Comparison of ENCODE assay signal across 8 cellular contexts in genomic region chr6:18387061-18387721, GRCh38. TPM values are rescaled to one million over a fixed set of nuclear protein-coding genes. Genes with fewer than 3 reads are reported as not detected.
DNase-seq lines count a peak whose midpoint lies in the region; ATAC-seq, FAIRE-seq and TF ChIP-seq lines count a peak whose summit lies in the region.

TSS of gene RNF144B (plus strand) at chr6:18387350. CDS start at chr6:18399535, 12,185 bp downstream.

- peak within 1 kb of the TSS; percentile 43 to 60 (median 50) for H3K4me3 ChIP-seq in pancreas
- H3K4me3 ChIP-seq in thyroid gland (replicated peaks in 1 of 3) = peak within 1 kb of the TSS; percentile 47 to 78 (median 53)

- no peaks in the 10 kb centered on the region for H3K27me3 Mint-ChIP-seq in activated naive CD8-positive, alpha-beta T cell treated with anti-CD3 and anti-CD28 coated beads for 36 hours

- H3K36me3 ChIP-seq in pancreas (no peaks in the 10 kb centered on the region), thyroid gland (no peaks in the 10 kb centered on the region)

- H3K4me1 ChIP-seq in pancreas = peaks cover 18 to 30% (median 26%) of the 10 kb centered on the region in 3 donors
- H3K4me1 ChIP-seq in thyroid gland = peaks cover 29 to 36% of the 10 kb centered on the region in 2 donors

- H3K27ac ChIP-seq in pancreas (peak within 1 kb of the TSS; percentile 36 to 88 (median 78)), thyroid gland (peak within 1 kb of the TSS; percentile 84 to 94 (median 86))

- TF ChIP-seq POLR2A in thyroid gland (IDR thresholded peaks at IDR 0.05) = peak; percentile 81 to 99

- intact Hi-C loops in Right ventricle myocardium inferior (cut with DNase I) (loop anchor here (5.0 kb wide), 1 partner anchor 45 kb away; no protein-coding TSS in a partner anchor), pancreas (cut with DNase I) (no loop called here), thyroid gland (cut with DNase I) (loop anchor here (10.0 kb wide), 1 partner anchor 52 kb away; no protein-coding TSS in a partner anchor)

- in situ Hi-C loops in G401 (cut with HindIII; ENCODE audit: low sequenced_read_pairs) = no loop called here

- H3K27me3 ChIP-seq in pancreas (no peaks in the 10 kb centered on the region), thyroid gland (no peaks in the 10 kb centered on the region)

- peak within 1 kb of the TSS; percentile 86 for H3K4me3 Mint-ChIP-seq in activated naive CD8-positive, alpha-beta T cell treated with anti-CD3 and anti-CD28 coated beads for 36 hours

- H3K4me1 Mint-ChIP-seq in activated naive CD8-positive, alpha-beta T cell treated with anti-CD3 and anti-CD28 coated beads for 36 hours = peaks cover 26% of the 10 kb centered on the region

- no peaks in the 10 kb centered on the region for H3K36me3 Mint-ChIP-seq in activated naive CD8-positive, alpha-beta T cell treated with anti-CD3 and anti-CD28 coated beads for 36 hours

- ATAC-seq in HG02571 (IDR thresholded peaks at IDR 0.05; ENCODE audit: unreplicated experiment) = peak; percentile 83
- ATAC-seq in Right ventricle myocardium inferior = peak; percentile 96
- ATAC-seq in pancreas = peak; percentile 91 to 96 (median 94)

- WGBS in pancreas, 2 donors = 1% methylated on average over 40 of the region's 40 CpGs
- WGBS in thyroid gland, 2 donors = 2 to 3% methylated on average over 37 to 39 of the region's 40 CpGs

- H3K9me3 ChIP-seq in pancreas (no peaks in the 10 kb centered on the region), thyroid gland (no peaks in the 10 kb centered on the region)

- FAIRE-seq in pancreas (lab: Jason Lieb, UNC) = no peak

- TF ChIP-seq CTCF in pancreas (IDR thresholded peaks at IDR 0.05) (no peak), thyroid gland (IDR thresholded peaks at IDR 0.05) (peak in 1 of 6 experiments; percentile 28)

- peak; percentile 68 for DNase-seq in G401 (ENCODE audit: low spot score)
- DNase-seq in NCI-H1048 (lab: John Stamatoyannopoulos, UW) = peak; percentile 80
- DNase-seq in SKM-1 (lab: John Stamatoyannopoulos, UW; ENCODE audit: unreplicated experiment) = peak; percentile 72
- DNase-seq in activated naive CD8-positive, alpha-beta T cell treated with anti-CD3 and anti-CD28 coated beads for 36 hours = peak; percentile 70
- peak; percentile 95 for DNase-seq in Right ventricle myocardium inferior (ENCODE audit: missing footprints)
- DNase-seq in pancreas = peak; percentile 87 to 95 (median 89)
- DNase-seq in thyroid gland = peak; percentile 94 to 95

- no peaks in the 10 kb centered on the region for H3K9me3 Mint-ChIP-seq in activated naive CD8-positive, alpha-beta T cell treated with anti-CD3 and anti-CD28 coated beads for 36 hours

- peak within 1 kb of the TSS; percentile 7 for H3K27ac Mint-ChIP-seq in activated naive CD8-positive, alpha-beta T cell treated with anti-CD3 and anti-CD28 coated beads for 36 hours

RNA-seq across cellular contexts. Expression of gene RNF144B, which starts in this region (rescaled TPM):
- total RNA-seq in G401 (2014; rRNA removed; shearing (Covaris generic)) = under 0.01 TPM in 1 of 2 replicates, not detected in the other
- total RNA-seq in activated naive CD8-positive, alpha-beta T cell treated with anti-CD3 and anti-CD28 coated beads for 36 hours = 1 to 10 TPM; 2.1 to 2.3 TPM
- total RNA-seq in Right ventricle myocardium inferior (18.2 TPM), pancreas (10 to 100 TPM in 2 of 6 donors, 1 to 10 TPM in 4; 5.5 to 18.7 (median 8.1) TPM), thyroid gland (100 to 1,000 TPM in 2 of 4 donors, 10 to 100 TPM in 2; 67.3 to 143 (median 114) TPM)
- 1 to 10 TPM; 1.7 to 2.6 TPM for polyA plus RNA-seq in pancreas

Comparison
In these comparisons a context has a peak if more than half of its experiments do, and no peak if none do; other contexts are left out.
1. Peak in every context shown above with its lines: DNase-seq, ATAC-seq, H3K4me3 ChIP-seq and H3K27ac ChIP-seq.
2. Peak in DNase-seq in G401; RNA of the gene not detected or under 1 TPM.
3. intact Hi-C loops: an anchor here in Right ventricle myocardium inferior (5.0 kb wide) and thyroid gland (10.0 kb wide); none called in pancreas.